ENCODE assay signal across 8 cellular contexts in genomic region chr6:2875840-2876207, GRCh38. TPM values are rescaled to one million over a fixed set of nuclear protein-coding genes. Genes with fewer than 3 reads are reported as not detected.
DNase-seq lines count a peak whose midpoint lies in the region; ATAC-seq and TF ChIP-seq lines count a peak whose summit lies in the region.

No MANE protein-coding gene starts in this region.

- peak overlapping the region; percentile 70 for H3K4me3 Mint-ChIP-seq in endodermal cell

- no peak for ATAC-seq in HG03378 (IDR thresholded peaks at IDR 0.05; ENCODE audit: unreplicated experiment)
- no peak for ATAC-seq in HG03469 (IDR thresholded peaks at IDR 0.05; ENCODE audit: unreplicated experiment)

- WGBS in endodermal cell (ENCODE audit: insufficient coverage in 1 of 2, insufficient read length in 1 of 2), 2 experiments: 9% methylated on average over 24 of the region's 32 CpGs; no CpG with 5 or more reads in 1 of the 2 experiments
- WGBS in transverse colon (ENCODE audit: low coverage in 1 of 2), 2 donors: 1% methylated on average over 12 of the region's 32 CpGs; no CpG with 5 or more reads in 1 of the 2 donors

- H3K27me3 ChIP-seq in endodermal cell (ENCODE audit: control insufficient read depth, insufficient read depth, low read length, poor library complexity, severe bottlenecking) (no peaks in the 10 kb centered on the region), mononuclear cell (ENCODE audit: insufficient read depth, low read length) (no peaks in the 10 kb centered on the region), transverse colon (no peaks in the 10 kb centered on the region)

- no peak for TF ChIP-seq POLR2A in transverse colon (IDR thresholded peaks at IDR 0.05)

- in situ Hi-C loops in transverse colon (cut with MboI; ENCODE audit: low pct_ligation_motif_present in 1 of 4, low pct_unique_long_range_greater_than_20kb in 1 of 4, low sequenced_read_pairs in 3 of 4): no loop called here

- H3K36me3 ChIP-seq in endodermal cell (ENCODE audit: control insufficient read depth, insufficient read depth, low read length): no peaks in the 10 kb centered on the region
- no peaks in the 10 kb centered on the region for H3K36me3 ChIP-seq in transverse colon

- no peak overlapping the region for H3K27ac ChIP-seq in endodermal cell (ENCODE audit: low read depth, low read length)
- H3K27ac ChIP-seq in transverse colon: peak overlapping the region; percentile 79 to 86 (median 81)

- peaks cover 12% of the 10 kb centered on the region for H3K36me3 Mint-ChIP-seq in endodermal cell (ENCODE audit: low read depth)

- peak overlapping the region; percentile 66 for H3K9ac ChIP-seq in endodermal cell (ENCODE audit: extremely low read depth, low read length, poor library complexity, severe bottlenecking)

- peak overlapping the region; percentile 74 for H3K4me3 ChIP-seq in endodermal cell (ENCODE audit: low read length)
- peak overlapping the region; percentile 62 for H3K4me3 ChIP-seq in mononuclear cell (ENCODE audit: low read length)
- peak overlapping the region; percentile 47 to 56 (median 52) for H3K4me3 ChIP-seq in transverse colon

- no peak for TF ChIP-seq EP300 in transverse colon (IDR thresholded peaks at IDR 0.05; ENCODE audit: low read depth)

- peaks cover 23% of the 10 kb centered on the region for H3K4me1 ChIP-seq in endodermal cell (ENCODE audit: control insufficient read depth, insufficient read depth, low read length)
- H3K4me1 ChIP-seq in mononuclear cell (ENCODE audit: insufficient read depth, low read length): peaks cover 63% of the 10 kb centered on the region
- H3K4me1 ChIP-seq in transverse colon: peaks cover 10 to 27% (median 26%) of the 10 kb centered on the region in 4 donors

- H3K9me3 Mint-ChIP-seq in endodermal cell: no peaks in the 10 kb centered on the region

- peaks cover 2% of the 10 kb centered on the region for H3K27me3 Mint-ChIP-seq in endodermal cell (ENCODE audit: insufficient read depth)

- peaks cover 38% of the 10 kb centered on the region for H3K4me1 Mint-ChIP-seq in endodermal cell

- intact Hi-C loops in transverse colon (cut with DNase I; ENCODE audit: low total_unique reads): no loop called here

- H3K9me3 ChIP-seq in endodermal cell (ENCODE audit: control insufficient read depth, low read length) (no peaks in the 10 kb centered on the region), mononuclear cell (ENCODE audit: low read depth, low read length) (no peaks in the 10 kb centered on the region), transverse colon (no peaks in the 10 kb centered on the region)

- TF ChIP-seq CTCF in endodermal cell (conservative IDR thresholded peaks at IDR 0.05) (no peak), transverse colon (IDR thresholded peaks at IDR 0.05) (no peak)

- peak; percentile 78 for DNase-seq in activated CD8-positive, alpha-beta memory T cell treated with anti-CD3 and anti-CD28 coated beads for 24 hours
- no peak for DNase-seq in activated CD8-positive, alpha-beta memory T cell treated with anti-CD3 and anti-CD28 coated beads, Interleukin-2, amount 50 U/mL, for 48 hours
- peak; percentile 43 to 55 for DNase-seq in activated CD4-positive, alpha-beta T cell treated with anti-CD3 and anti-CD28 coated beads, Interleukin-2, amount 50 U/mL, for 48 hours
- peak; percentile 82 for DNase-seq in endodermal cell
- DNase-seq in transverse colon: peak; percentile 59

- peak overlapping the region; percentile 93 for H3K27ac Mint-ChIP-seq in endodermal cell

RNA-seq across cellular contexts. Expression of gene SERPINB9, which starts 27.3 kb away (rescaled TPM):
- total RNA-seq in endodermal cell (100 to 1,000 TPM; 192 to 390 TPM), mononuclear cell (51.4 TPM), transverse colon (1 to 10 TPM; 1.4 to 8.7 (median 6.1) TPM)
- polyA plus RNA-seq in endodermal cell (2013, experiment 1 of 2): 39.8 TPM
- 48.5 TPM for polyA plus RNA-seq in endodermal cell (2013, experiment 2 of 2)

RNA-seq across cellular contexts. Expression of gene SERPINB1, which starts 34.2 kb away (rescaled TPM):
- total RNA-seq in endodermal cell (10 to 100 TPM; 30.6 to 38.5 TPM), mononuclear cell (127 TPM), transverse colon (100 to 1,000 TPM in 2 of 4 donors, 10 to 100 TPM in 2; 22.3 to 140 (median 88.4) TPM)
- polyA plus RNA-seq in endodermal cell (2013, experiment 1 of 2): 14.1 TPM
- polyA plus RNA-seq in endodermal cell (2013, experiment 2 of 2): 18.4 TPM
